1 cellular context compared by ENCODE assay signal in the genomic region with DNA sequence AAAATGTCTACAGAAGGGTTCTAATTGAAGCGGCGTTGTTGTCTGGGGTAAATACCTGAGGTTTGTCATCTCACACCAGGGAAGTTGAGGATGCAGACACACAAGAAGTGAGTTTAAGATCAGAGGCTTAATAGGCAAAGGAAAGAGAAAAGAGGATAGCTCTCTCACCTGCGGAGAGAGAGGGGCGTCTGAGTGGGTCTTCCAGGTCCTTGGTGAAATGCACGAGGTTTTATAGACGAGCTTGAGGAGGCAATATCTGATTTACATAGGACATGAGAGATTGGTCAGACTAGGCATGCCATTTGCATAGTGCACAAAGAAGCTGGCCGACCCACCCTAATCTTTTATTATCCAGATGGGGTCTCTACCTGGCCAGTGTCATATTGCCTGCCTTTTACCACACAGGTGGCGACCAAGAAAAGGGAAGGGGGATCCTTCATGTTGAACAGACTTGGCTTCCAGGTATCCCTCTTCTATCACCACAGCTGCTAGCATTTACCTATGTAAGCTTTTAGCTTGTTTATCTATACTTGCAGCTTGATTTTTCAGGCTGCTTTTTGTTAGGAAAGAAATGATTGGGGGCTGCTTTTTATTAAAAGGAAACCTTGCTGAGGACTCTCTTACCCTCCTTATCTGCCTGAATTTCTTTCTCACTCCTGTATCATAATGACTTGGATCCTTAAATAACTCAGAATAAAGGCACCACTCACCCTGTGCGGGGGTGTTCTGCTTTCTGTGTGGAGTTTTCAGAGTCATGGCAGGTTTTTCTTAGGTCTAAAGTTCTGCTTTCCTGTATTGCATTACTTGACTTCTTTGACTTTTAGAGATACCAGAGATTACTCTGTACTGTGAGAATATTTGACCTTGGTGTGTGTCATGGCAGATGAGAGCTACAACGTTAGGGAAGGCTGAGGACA.
TF ChIP-seq lines count a peak whose summit lies in the region.

No MANE protein-coding gene starts in this region.

TF ChIP-seq in H1, 55 proteins besides CTCF, POLR2A, EP300 and RAD21 (continues in another document):
- peak; percentile 92 for TF ChIP-seq TBP (IDR thresholded peaks at IDR 0.05; ENCODE audit: low read depth, low read length)
- TF ChIP-seq KDM4A (IDR thresholded peaks at IDR 0.05; ENCODE audit: low read depth, low read length, severe bottlenecking): no peak
- no peak for TF ChIP-seq YY1 (IDR thresholded peaks at IDR 0.05; ENCODE audit: low read depth, low read length)
- no peak for TF ChIP-seq KDM1A (IDR thresholded peaks at IDR 0.05; ENCODE audit: borderline replicate concordance, low read length)
- no peak for TF ChIP-seq SUZ12 (IDR thresholded peaks at IDR 0.05; ENCODE audit: low read length)
- no peak for TF ChIP-seq CEBPB (IDR thresholded peaks at IDR 0.05; ENCODE audit: low read depth, low read length)
- no peak for TF ChIP-seq CHD1 (IDR thresholded peaks at IDR 0.05; ENCODE audit: low read depth, low read length)
- TF ChIP-seq GABPA (IDR thresholded peaks at IDR 0.05; ENCODE audit: borderline replicate concordance, insufficient read depth, low read length): no peak
- peak; percentile 55; the same call in 1 of the 2 replicates for TF ChIP-seq TAF1 (IDR thresholded peaks at IDR 0.05; ENCODE audit: low read depth, low read length)
- no peak for TF ChIP-seq SAP30 (IDR thresholded peaks at IDR 0.05; ENCODE audit: insufficient read depth, insufficient replicate concordance, low read length)
- no peak; the same call in 1 of the 2 replicates for TF ChIP-seq EGR1 (IDR thresholded peaks at IDR 0.05; ENCODE audit: borderline replicate concordance, low read depth, low read length)
- no peak for TF ChIP-seq JUND (IDR thresholded peaks at IDR 0.05; ENCODE audit: low read length)
- TF ChIP-seq KDM5A (IDR thresholded peaks at IDR 0.05; ENCODE audit: low read length): no peak
- TF ChIP-seq, protein P1, sequence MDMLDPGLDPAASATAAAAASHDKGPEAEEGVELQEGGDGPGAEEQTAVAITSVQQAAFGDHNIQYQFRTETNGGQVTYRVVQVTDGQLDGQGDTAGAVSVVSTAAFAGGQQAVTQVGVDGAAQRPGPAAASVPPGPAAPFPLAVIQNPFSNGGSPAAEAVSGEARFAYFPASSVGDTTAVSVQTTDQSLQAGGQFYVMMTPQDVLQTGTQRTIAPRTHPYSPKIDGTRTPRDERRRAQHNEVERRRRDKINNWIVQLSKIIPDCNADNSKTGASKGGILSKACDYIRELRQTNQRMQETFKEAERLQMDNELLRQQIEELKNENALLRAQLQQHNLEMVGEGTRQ (IDR thresholded peaks at IDR 0.05; ENCODE audit: low read length): no peak
- TF ChIP-seq POU5F1 (IDR thresholded peaks at IDR 0.05; ENCODE audit: low read depth, low read length): no peak
- TF ChIP-seq ZNF274 (IDR thresholded peaks at IDR 0.05; ENCODE audit: borderline replicate concordance, extremely low read depth, low read length): no peak
- TF ChIP-seq TCF12 (IDR thresholded peaks at IDR 0.05; ENCODE audit: low read depth, low read length): peak; percentile 65; the same call in 1 of the 2 replicates
- TF ChIP-seq, protein P2, sequence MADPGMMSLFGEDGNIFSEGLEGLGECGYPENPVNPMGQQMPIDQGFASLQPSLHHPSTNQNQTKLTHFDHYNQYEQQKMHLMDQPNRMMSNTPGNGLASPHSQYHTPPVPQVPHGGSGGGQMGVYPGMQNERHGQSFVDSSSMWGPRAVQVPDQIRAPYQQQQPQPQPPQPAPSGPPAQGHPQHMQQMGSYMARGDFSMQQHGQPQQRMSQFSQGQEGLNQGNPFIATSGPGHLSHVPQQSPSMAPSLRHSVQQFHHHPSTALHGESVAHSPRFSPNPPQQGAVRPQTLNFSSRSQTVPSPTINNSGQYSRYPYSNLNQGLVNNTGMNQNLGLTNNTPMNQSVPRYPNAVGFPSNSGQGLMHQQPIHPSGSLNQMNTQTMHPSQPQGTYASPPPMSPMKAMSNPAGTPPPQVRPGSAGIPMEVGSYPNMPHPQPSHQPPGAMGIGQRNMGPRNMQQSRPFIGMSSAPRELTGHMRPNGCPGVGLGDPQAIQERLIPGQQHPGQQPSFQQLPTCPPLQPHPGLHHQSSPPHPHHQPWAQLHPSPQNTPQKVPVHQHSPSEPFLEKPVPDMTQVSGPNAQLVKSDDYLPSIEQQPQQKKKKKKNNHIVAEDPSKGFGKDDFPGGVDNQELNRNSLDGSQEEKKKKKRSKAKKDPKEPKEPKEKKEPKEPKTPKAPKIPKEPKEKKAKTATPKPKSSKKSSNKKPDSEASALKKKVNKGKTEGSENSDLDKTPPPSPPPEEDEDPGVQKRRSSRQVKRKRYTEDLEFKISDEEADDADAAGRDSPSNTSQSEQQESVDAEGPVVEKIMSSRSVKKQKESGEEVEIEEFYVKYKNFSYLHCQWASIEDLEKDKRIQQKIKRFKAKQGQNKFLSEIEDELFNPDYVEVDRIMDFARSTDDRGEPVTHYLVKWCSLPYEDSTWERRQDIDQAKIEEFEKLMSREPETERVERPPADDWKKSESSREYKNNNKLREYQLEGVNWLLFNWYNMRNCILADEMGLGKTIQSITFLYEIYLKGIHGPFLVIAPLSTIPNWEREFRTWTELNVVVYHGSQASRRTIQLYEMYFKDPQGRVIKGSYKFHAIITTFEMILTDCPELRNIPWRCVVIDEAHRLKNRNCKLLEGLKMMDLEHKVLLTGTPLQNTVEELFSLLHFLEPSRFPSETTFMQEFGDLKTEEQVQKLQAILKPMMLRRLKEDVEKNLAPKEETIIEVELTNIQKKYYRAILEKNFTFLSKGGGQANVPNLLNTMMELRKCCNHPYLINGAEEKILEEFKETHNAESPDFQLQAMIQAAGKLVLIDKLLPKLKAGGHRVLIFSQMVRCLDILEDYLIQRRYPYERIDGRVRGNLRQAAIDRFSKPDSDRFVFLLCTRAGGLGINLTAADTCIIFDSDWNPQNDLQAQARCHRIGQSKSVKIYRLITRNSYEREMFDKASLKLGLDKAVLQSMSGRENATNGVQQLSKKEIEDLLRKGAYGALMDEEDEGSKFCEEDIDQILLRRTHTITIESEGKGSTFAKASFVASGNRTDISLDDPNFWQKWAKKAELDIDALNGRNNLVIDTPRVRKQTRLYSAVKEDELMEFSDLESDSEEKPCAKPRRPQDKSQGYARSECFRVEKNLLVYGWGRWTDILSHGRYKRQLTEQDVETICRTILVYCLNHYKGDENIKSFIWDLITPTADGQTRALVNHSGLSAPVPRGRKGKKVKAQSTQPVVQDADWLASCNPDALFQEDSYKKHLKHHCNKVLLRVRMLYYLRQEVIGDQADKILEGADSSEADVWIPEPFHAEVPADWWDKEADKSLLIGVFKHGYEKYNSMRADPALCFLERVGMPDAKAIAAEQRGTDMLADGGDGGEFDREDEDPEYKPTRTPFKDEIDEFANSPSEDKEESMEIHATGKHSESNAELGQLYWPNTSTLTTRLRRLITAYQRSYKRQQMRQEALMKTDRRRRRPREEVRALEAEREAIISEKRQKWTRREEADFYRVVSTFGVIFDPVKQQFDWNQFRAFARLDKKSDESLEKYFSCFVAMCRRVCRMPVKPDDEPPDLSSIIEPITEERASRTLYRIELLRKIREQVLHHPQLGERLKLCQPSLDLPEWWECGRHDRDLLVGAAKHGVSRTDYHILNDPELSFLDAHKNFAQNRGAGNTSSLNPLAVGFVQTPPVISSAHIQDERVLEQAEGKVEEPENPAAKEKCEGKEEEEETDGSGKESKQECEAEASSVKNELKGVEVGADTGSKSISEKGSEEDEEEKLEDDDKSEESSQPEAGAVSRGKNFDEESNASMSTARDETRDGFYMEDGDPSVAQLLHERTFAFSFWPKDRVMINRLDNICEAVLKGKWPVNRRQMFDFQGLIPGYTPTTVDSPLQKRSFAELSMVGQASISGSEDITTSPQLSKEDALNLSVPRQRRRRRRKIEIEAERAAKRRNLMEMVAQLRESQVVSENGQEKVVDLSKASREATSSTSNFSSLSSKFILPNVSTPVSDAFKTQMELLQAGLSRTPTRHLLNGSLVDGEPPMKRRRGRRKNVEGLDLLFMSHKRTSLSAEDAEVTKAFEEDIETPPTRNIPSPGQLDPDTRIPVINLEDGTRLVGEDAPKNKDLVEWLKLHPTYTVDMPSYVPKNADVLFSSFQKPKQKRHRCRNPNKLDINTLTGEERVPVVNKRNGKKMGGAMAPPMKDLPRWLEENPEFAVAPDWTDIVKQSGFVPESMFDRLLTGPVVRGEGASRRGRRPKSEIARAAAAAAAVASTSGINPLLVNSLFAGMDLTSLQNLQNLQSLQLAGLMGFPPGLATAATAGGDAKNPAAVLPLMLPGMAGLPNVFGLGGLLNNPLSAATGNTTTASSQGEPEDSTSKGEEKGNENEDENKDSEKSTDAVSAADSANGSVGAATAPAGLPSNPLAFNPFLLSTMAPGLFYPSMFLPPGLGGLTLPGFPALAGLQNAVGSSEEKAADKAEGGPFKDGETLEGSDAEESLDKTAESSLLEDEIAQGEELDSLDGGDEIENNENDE (IDR thresholded peaks at IDR 0.05; ENCODE audit: insufficient replicate concordance, low read length): no peak
- no peak for TF ChIP-seq SP4 (IDR thresholded peaks at IDR 0.05; ENCODE audit: low read length)
- no peak for TF ChIP-seq HDAC6 (IDR thresholded peaks at IDR 0.05; ENCODE audit: low read depth, low read length)
- no peak for TF ChIP-seq NRF1 (IDR thresholded peaks at IDR 0.05; ENCODE audit: low read depth, low read length)
- TF ChIP-seq JUN (IDR thresholded peaks at IDR 0.05; ENCODE audit: low read depth, low read length): no peak
- TF ChIP-seq, protein P3, sequence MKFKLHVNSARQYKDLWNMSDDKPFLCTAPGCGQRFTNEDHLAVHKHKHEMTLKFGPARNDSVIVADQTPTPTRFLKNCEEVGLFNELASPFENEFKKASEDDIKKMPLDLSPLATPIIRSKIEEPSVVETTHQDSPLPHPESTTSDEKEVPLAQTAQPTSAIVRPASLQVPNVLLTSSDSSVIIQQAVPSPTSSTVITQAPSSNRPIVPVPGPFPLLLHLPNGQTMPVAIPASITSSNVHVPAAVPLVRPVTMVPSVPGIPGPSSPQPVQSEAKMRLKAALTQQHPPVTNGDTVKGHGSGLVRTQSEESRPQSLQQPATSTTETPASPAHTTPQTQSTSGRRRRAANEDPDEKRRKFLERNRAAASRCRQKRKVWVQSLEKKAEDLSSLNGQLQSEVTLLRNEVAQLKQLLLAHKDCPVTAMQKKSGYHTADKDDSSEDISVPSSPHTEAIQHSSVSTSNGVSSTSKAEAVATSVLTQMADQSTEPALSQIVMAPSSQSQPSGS (IDR thresholded peaks at IDR 0.05; ENCODE audit: low read length): peak; percentile 29; the same call in 1 of the 2 replicates
- no peak for TF ChIP-seq SP2 (IDR thresholded peaks at IDR 0.05; ENCODE audit: low read length)
- no peak for TF ChIP-seq MAFK (IDR thresholded peaks at IDR 0.05; ENCODE audit: low read depth, low read length)
- TF ChIP-seq, protein P4, sequence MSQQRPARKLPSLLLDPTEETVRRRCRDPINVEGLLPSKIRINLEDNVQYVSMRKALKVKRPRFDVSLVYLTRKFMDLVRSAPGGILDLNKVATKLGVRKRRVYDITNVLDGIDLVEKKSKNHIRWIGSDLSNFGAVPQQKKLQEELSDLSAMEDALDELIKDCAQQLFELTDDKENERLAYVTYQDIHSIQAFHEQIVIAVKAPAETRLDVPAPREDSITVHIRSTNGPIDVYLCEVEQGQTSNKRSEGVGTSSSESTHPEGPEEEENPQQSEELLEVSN (IDR thresholded peaks at IDR 0.05): peak; percentile 65; the same call in 1 of the 2 replicates
- TF ChIP-seq BRCA1 (IDR thresholded peaks at IDR 0.05; ENCODE audit: low read depth, low read length): no peak
- TF ChIP-seq SIRT6 (IDR thresholded peaks at IDR 0.05; ENCODE audit: low read length): no peak
- TF ChIP-seq RBBP5 (IDR thresholded peaks at IDR 0.05; ENCODE audit: borderline replicate concordance, low read depth, low read length): no peak
- 0 out of 4 replicates have a peak, but pooled peaks of 1 of the 2 experiments have one; percentile 1 for TF ChIP-seq HDAC2 (IDR thresholded peaks at IDR 0.05; ENCODE audit: borderline replicate concordance in 1 of 2, low read depth in 2 of 2, low read length in 2 of 2)
- TF ChIP-seq CBX5 (IDR thresholded peaks at IDR 0.05; ENCODE audit: low read depth, low read length): no peak
- TF ChIP-seq CHD2 (IDR thresholded peaks at IDR 0.05; ENCODE audit: low read length): no peak
- TF ChIP-seq RFX5 (IDR thresholded peaks at IDR 0.05; ENCODE audit: borderline replicate concordance, low read depth, low read length): no peak
- TF ChIP-seq, protein P5, sequence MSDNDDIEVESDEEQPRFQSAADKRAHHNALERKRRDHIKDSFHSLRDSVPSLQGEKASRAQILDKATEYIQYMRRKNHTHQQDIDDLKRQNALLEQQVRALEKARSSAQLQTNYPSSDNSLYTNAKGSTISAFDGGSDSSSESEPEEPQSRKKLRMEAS (IDR thresholded peaks at IDR 0.05): peak; percentile 62; the same call in 1 of the 2 replicates
- peak; percentile 28 for TF ChIP-seq ASH2L (IDR thresholded peaks at IDR 0.05; ENCODE audit: low read length)
- no peak for TF ChIP-seq BACH1 (IDR thresholded peaks at IDR 0.05; ENCODE audit: low read length)
- TF ChIP-seq SIN3A (conservative IDR thresholded peaks at IDR 0.05 in 1 of 2, IDR thresholded peaks at IDR 0.05 in 1 of 2; ENCODE audit: low read depth in 1 of 2, low read length in 2 of 2): 0 out of 4 replicates have a peak, but pooled peaks of 1 of the 2 experiments have one; percentile 14
- no peak for TF ChIP-seq RXRA (IDR thresholded peaks at IDR 0.05; ENCODE audit: insufficient read depth, low read depth, low read length)
- TF ChIP-seq NANOG (IDR thresholded peaks at IDR 0.05; ENCODE audit: insufficient read depth, low read depth, low read length, poor library complexity, severe bottlenecking): no peak
- 0 out of 2 replicates have a peak, but pooled peaks have one; percentile 21 for TF ChIP-seq SP1 (IDR thresholded peaks at IDR 0.05; ENCODE audit: low read depth, low read length)
- TF ChIP-seq TAF7 (optimal IDR thresholded peaks at IDR 0.05; ENCODE audit: borderline replicate concordance, low read depth, low read length): peak; percentile 4
- no peak for TF ChIP-seq EZH2 (IDR thresholded peaks at IDR 0.05; ENCODE audit: low read depth, low read length, severe bottlenecking)
- no peak for TF ChIP-seq FOSL1 (IDR thresholded peaks at IDR 0.05; ENCODE audit: insufficient read depth, low read depth, low read length)
- TF ChIP-seq, protein P6, sequence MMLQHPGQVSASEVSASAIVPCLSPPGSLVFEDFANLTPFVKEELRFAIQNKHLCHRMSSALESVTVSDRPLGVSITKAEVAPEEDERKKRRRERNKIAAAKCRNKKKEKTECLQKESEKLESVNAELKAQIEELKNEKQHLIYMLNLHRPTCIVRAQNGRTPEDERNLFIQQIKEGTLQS (IDR thresholded peaks at IDR 0.05; ENCODE audit: insufficient read depth, low read depth, low read length): no peak
- no peak for TF ChIP-seq PHF8 (conservative IDR thresholded peaks at IDR 0.05; ENCODE audit: low read depth, low read length)
- TF ChIP-seq TEAD4 (IDR thresholded peaks at IDR 0.05; ENCODE audit: low read depth, low read length): no peak
- TF ChIP-seq SIX5 (IDR thresholded peaks at IDR 0.05; ENCODE audit: low read depth, low read length): no peak; the same call in 1 of the 2 replicates
- no peak for TF ChIP-seq CBX8 (IDR thresholded peaks at IDR 0.05; ENCODE audit: borderline replicate concordance, low read depth, low read length)
- 0 out of 2 replicates have a peak, but pooled peaks have one; percentile 67 for TF ChIP-seq POLR2AphosphoS5 (IDR thresholded peaks at IDR 0.05; ENCODE audit: low read depth, low read length)
- TF ChIP-seq CTBP2 (IDR thresholded peaks at IDR 0.05; ENCODE audit: borderline replicate concordance, insufficient read depth, insufficient read length, low read length): no peak
- no peak for TF ChIP-seq SRF (IDR thresholded peaks at IDR 0.05; ENCODE audit: low read depth, low read length)
- no peak for TF ChIP-seq BCL11A (IDR thresholded peaks at IDR 0.05; ENCODE audit: low read depth in 2 of 2, low read length in 2 of 2)
- TF ChIP-seq CREB1 (IDR thresholded peaks at IDR 0.05): no peak
- no peak for TF ChIP-seq RNF2 (IDR thresholded peaks at IDR 0.05; ENCODE audit: borderline replicate concordance, low read depth, low read length, missing control alignments, poor library complexity, severe bottlenecking)
